In the genomic region with DNA sequence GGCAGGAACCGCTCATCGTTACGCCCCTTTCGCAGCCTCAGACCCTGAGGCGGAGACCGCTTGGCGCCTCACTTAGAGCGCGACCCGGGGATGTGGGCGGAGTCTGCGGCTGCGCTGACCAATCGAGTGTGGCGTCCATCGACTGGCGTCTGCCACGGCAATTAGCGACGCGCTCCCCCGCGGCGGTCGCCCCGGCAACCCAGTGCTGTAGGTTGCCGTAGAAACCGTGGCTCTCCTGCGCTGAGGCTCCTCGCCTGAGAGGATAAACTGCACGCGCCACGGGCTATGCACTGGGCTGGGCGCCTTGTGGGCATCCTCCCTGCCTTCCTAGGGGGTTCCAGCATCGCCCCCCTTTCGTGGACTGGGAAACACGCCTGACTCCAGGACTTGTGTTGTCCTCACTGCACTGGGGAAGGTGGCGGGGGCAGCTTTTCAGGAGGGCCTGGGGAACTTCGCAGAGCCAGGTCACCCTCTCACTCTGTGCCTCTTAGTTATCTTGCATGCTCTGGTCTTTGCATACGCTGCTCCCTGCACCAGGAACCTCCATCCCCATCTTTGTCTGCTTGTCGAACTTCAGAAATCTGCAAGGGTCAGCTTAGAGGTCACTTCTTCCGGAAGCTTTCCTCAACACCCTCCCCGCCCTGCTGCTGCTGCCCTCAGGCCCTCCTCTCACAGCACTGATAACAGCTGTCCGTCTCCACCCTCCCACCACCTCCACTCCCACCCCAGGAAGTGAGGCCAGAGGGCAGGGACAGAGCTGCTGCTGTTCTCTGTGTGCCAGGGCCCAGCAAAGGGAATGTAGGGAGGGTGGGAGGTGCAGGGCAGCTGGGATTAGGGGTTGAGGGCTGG, we compare ENCODE assay signal across 8 cellular contexts. TPM values are rescaled to one million over a fixed set of nuclear protein-coding genes. Genes with fewer than 3 reads are reported as not detected.
A peak's percentile ranks its signal among the peaks of the same experiment; 100 is the strongest.
DNase-seq lines count a peak whose midpoint lies in the region; ATAC-seq and TF ChIP-seq lines count a peak whose summit lies in the region.

No MANE protein-coding gene starts in this region.

- in situ Hi-C loops in GM23248 (cut with MboI), result no loop called here

- no peaks in the 10 kb centered on the region for H3K36me3 Mint-ChIP-seq in activated naive CD4-positive, alpha-beta T cell treated with anti-CD3 and anti-CD28 coated beads for 36 hours (ENCODE audit: low read depth)

- no peaks in the 10 kb centered on the region for H3K9me3 ChIP-seq in GM23248 (ENCODE audit: low read depth)
- no peaks in the 10 kb centered on the region for H3K9me3 ChIP-seq in MM.1S (replicated peaks; ENCODE audit: insufficient read depth, low read length)
- no peaks in the 10 kb centered on the region; the same call in 1 of the 2 replicates for H3K9me3 ChIP-seq in SJSA1 (replicated peaks)
- H3K9me3 ChIP-seq in gastroesophageal sphincter, result no peaks in the 10 kb centered on the region
- no peaks in the 10 kb centered on the region for H3K9me3 ChIP-seq in neutrophil
- H3K9me3 ChIP-seq in subcutaneous abdominal adipose tissue (ENCODE audit: control insufficient read depth in 5 of 5, low read length in 5 of 5), result no peaks in the 10 kb centered on the region

- H3K9me2 ChIP-seq in GM23248 (ENCODE audit: insufficient read depth) (no peaks in the 10 kb centered on the region), MM.1S (replicated peaks; ENCODE audit: insufficient read depth, low read length) (no peaks in the 10 kb centered on the region)

- H3K4me2 ChIP-seq in GM23248 (ENCODE audit: unreplicated experiment) (peak overlapping the region; percentile 79), MM.1S (ENCODE audit: low read depth, low read length) (peak overlapping the region; percentile 70)

- intact Hi-C loops in activated naive CD4-positive, alpha-beta T cell treated with anti-CD3 and anti-CD28 coated beads for 36 hours (cut with micrococcal nuclease), result loop anchor here (1.0 kb wide), 1 partner anchor 12 kb away; the partner anchor contains the start of gene THAP7

- ATAC-seq in gastroesophageal sphincter, result peak; percentile 97

- TF ChIP-seq CTCF in MM.1S (IDR thresholded peaks at IDR 0.05; ENCODE audit: low read length), result no peak
- no peak for TF ChIP-seq CTCF in gastroesophageal sphincter (IDR thresholded peaks at IDR 0.05)
- no peak for TF ChIP-seq CTCF in neutrophil (IDR thresholded peaks at IDR 0.05)

- H3K4me3 Mint-ChIP-seq in activated naive CD4-positive, alpha-beta T cell treated with anti-CD3 and anti-CD28 coated beads for 36 hours, result peak overlapping the region; percentile 74

- H3K9ac ChIP-seq in GM23248, result peak overlapping the region; percentile 83
- no peak overlapping the region for H3K9ac ChIP-seq in MM.1S (ENCODE audit: low read length)
- H3K9ac ChIP-seq in subcutaneous abdominal adipose tissue (ENCODE audit: low read length in 5 of 5), result peak overlapping the region in 3 of 5 donors; percentile 52 to 68 (median 56)

- TF ChIP-seq POLR2A in gastroesophageal sphincter (IDR thresholded peaks at IDR 0.05), result no peak

- no peak overlapping the region for H3K27ac Mint-ChIP-seq in activated naive CD4-positive, alpha-beta T cell treated with anti-CD3 and anti-CD28 coated beads for 36 hours

- 2 to 3% methylated on average over 34 to 44 of the region's 44 CpGs for WGBS in GM23248 (ENCODE audit: low coverage in 1 of 2, low lambda C conversion rate in 2 of 2, missing lambda C conversion rate in 2 of 2), 2 experiments
- WGBS in gastroesophageal sphincter (ENCODE audit: low coverage in 1 of 2), 2 donors, result 0% methylated on average over 4 of the region's 44 CpGs; no CpG with 5 or more reads in 1 of the 2 donors

- peak overlapping the region; percentile 80 for H3K27ac ChIP-seq in GM23248
- H3K27ac ChIP-seq in MM.1S (ENCODE audit: low read length), result no peak overlapping the region
- peak overlapping the region; percentile 55; the same call in 1 of the 2 replicates for H3K27ac ChIP-seq in SJSA1
- peak overlapping the region in 3 of 4 donors; percentile 78 to 88 (median 82) for H3K27ac ChIP-seq in gastroesophageal sphincter
- H3K27ac ChIP-seq in neutrophil, result no peak overlapping the region
- H3K27ac ChIP-seq in subcutaneous abdominal adipose tissue (ENCODE audit: low read depth, low read length), result no peak overlapping the region

- H3K4me3 ChIP-seq in GM23248 (peak overlapping the region; percentile 70), MM.1S (ENCODE audit: low read length) (peak overlapping the region; percentile 23; the same call in 1 of the 2 replicates), SJSA1 (peak overlapping the region; percentile 37), gastroesophageal sphincter (peak overlapping the region; percentile 21 to 55), neutrophil (ENCODE audit: low read depth in 1 of 2, low read length in 1 of 2) (peak overlapping the region; percentile 14 to 45), subcutaneous abdominal adipose tissue (ENCODE audit: low read depth in 1 of 5, low read length in 5 of 5) (peak overlapping the region; percentile 54 to 73 (median 65))

- CTCF ChIA-PET in activated naive CD4-positive, alpha-beta T cell treated with anti-CD3 and anti-CD28 coated beads for 36 hours (lab: Charles Lee), result interaction anchor here (1.2 to 2.3 kb wide), 2 partner anchors 9 to 88 kb away, joined by 3 to 5 read pairs; no protein-coding TSS in a partner anchor

- H3K27me3 Mint-ChIP-seq in activated naive CD4-positive, alpha-beta T cell treated with anti-CD3 and anti-CD28 coated beads for 36 hours (ENCODE audit: low read depth), result no peaks in the 10 kb centered on the region

- H3K79me2 ChIP-seq in GM23248 (ENCODE audit: insufficient read depth), result no peaks in the 10 kb centered on the region
- no peaks in the 10 kb centered on the region for H3K79me2 ChIP-seq in MM.1S (ENCODE audit: low read length)

- H2AFZ ChIP-seq in GM23248, result peak overlapping the region; percentile 80
- H2AFZ ChIP-seq in MM.1S (ENCODE audit: low read length), result no peak overlapping the region

- DNase-seq in DMS53 (lab: John Stamatoyannopoulos, UW), result peak; percentile 92
- DNase-seq in GM23248, result peak; percentile 98
- peak; percentile 79 for DNase-seq in MM.1S
- DNase-seq in SJSA1 (ENCODE audit: low read depth in 1 of 2, low spot score in 2 of 2), result peak; percentile 87 to 97
- peak; percentile 80 for DNase-seq in activated naive CD4-positive, alpha-beta T cell treated with anti-CD3 and anti-CD28 coated beads for 36 hours

- H3K36me3 ChIP-seq in GM23248 (ENCODE audit: low read depth) (no peaks in the 10 kb centered on the region), MM.1S (replicated peaks; ENCODE audit: insufficient read depth, low read length) (no peaks in the 10 kb centered on the region), SJSA1 (no peaks in the 10 kb centered on the region), gastroesophageal sphincter (no peaks in the 10 kb centered on the region), neutrophil (no peaks in the 10 kb centered on the region), subcutaneous abdominal adipose tissue (ENCODE audit: control insufficient read depth in 5 of 5, insufficient read depth in 5 of 5, low read length in 5 of 5) (no peaks in the 10 kb centered on the region)

- H3K4me1 Mint-ChIP-seq in activated naive CD4-positive, alpha-beta T cell treated with anti-CD3 and anti-CD28 coated beads for 36 hours (ENCODE audit: low read depth), result peaks cover 25% of the 10 kb centered on the region

- H3K9me3 Mint-ChIP-seq in activated naive CD4-positive, alpha-beta T cell treated with anti-CD3 and anti-CD28 coated beads for 36 hours, result no peaks in the 10 kb centered on the region

- H3K4me1 ChIP-seq in GM23248 (ENCODE audit: insufficient read depth) (peaks cover 19% of the 10 kb centered on the region), MM.1S (ENCODE audit: low read length) (no peaks in the 10 kb centered on the region; the same call in 1 of the 2 replicates), SJSA1 (replicated peaks) (peaks cover 22% of the 10 kb centered on the region), gastroesophageal sphincter (peaks cover 0 to 28% (median 21%) of the 10 kb centered on the region in 3 donors), neutrophil (ENCODE audit: control insufficient read depth in 1 of 2, insufficient read depth in 1 of 2, low read depth in 1 of 2, low read length in 1 of 2) (peaks cover 11 to 13% of the 10 kb centered on the region in 2 experiments), subcutaneous abdominal adipose tissue (ENCODE audit: control insufficient read depth in 5 of 5, insufficient read depth in 5 of 5, low read length in 5 of 5) (peaks cover 2 to 31% (median 23%) of the 10 kb centered on the region in 5 donors)

- no peak for TF ChIP-seq EP300 in gastroesophageal sphincter (IDR thresholded peaks at IDR 0.05)

- H4K20me1 ChIP-seq in GM23248 (ENCODE audit: insufficient read depth) (no peaks in the 10 kb centered on the region), MM.1S (ENCODE audit: insufficient read depth, low read length) (no peaks in the 10 kb centered on the region)

- H3F3A ChIP-seq in GM23248 (ENCODE audit: insufficient read depth) (no peaks in the 10 kb centered on the region), MM.1S (ENCODE audit: insufficient read depth, low read length) (no peaks in the 10 kb centered on the region)

- H3K27me3 ChIP-seq in GM23248 (replicated peaks; ENCODE audit: insufficient read depth), result no peaks in the 10 kb centered on the region
- H3K27me3 ChIP-seq in MM.1S (replicated peaks; ENCODE audit: insufficient read depth, low read length), result peaks cover 56% of the 10 kb centered on the region
- H3K27me3 ChIP-seq in SJSA1 (replicated peaks), result no peaks in the 10 kb centered on the region
- no peaks in the 10 kb centered on the region for H3K27me3 ChIP-seq in gastroesophageal sphincter
- H3K27me3 ChIP-seq in neutrophil, result peaks cover 54% of the 10 kb centered on the region
- H3K27me3 ChIP-seq in subcutaneous abdominal adipose tissue (ENCODE audit: control insufficient read depth in 5 of 5, insufficient read depth in 4 of 5, low read length in 5 of 5), result peaks cover 0 to 2% (median 0%) of the 10 kb centered on the region in 5 donors

RNA-seq across cellular contexts. Expression of gene P2RX6, which starts 0.5 kb away (rescaled TPM):
- total RNA-seq in GM23248 (2014; rRNA removed; shearing (Covaris generic)), result 1.6 TPM in 2 replicates
- 2.2 and 2.4 TPM in 2 replicates for polyA plus RNA-seq in GM23248 (2016; fragmentation: Nextera tagmentation; extraction: Ambion mirVana)
- 0.05 and 0.16 TPM in 2 replicates for total RNA-seq in SJSA1 (2014; rRNA removed; shearing (Covaris generic))
- total RNA-seq in activated naive CD4-positive, alpha-beta T cell treated with anti-CD3 and anti-CD28 coated beads for 36 hours, result under 1 TPM in 1 of 2 experiments, not detected in 1; 0.12 TPM
- total RNA-seq in gastroesophageal sphincter, result under 1 TPM in 3 of 4 donors, not detected in 1; 0.35 to 0.47 (median 0.40) TPM

RNA-seq across cellular contexts. Expression of gene THAP7, which starts 12.5 kb away (rescaled TPM):
- total RNA-seq in GM23248 (2014; rRNA removed; shearing (Covaris generic)), result 19.5 and 27.5 TPM in 2 replicates
- 32.5 and 34.0 TPM in 2 replicates for polyA plus RNA-seq in GM23248 (2016; fragmentation: Nextera tagmentation; extraction: Ambion mirVana)
- 49.0 and 51.1 TPM in 2 replicates for total RNA-seq in SJSA1 (2014; rRNA removed; shearing (Covaris generic))
- total RNA-seq in activated naive CD4-positive, alpha-beta T cell treated with anti-CD3 and anti-CD28 coated beads for 36 hours, result 10 to 100 TPM; 20.4 to 21.2 TPM
- total RNA-seq in gastroesophageal sphincter, result 10 to 100 TPM; 38.5 to 49.0 (median 42.5) TPM

RNA-seq across cellular contexts. Expression of gene SLC7A4, which starts 17.9 kb away (rescaled TPM):
- not detected in 2 replicates for total RNA-seq in GM23248 (2014; rRNA removed; shearing (Covaris generic))
- 0.13 TPM in 1 of 2 replicates, not detected in the other for polyA plus RNA-seq in GM23248 (2016; fragmentation: Nextera tagmentation; extraction: Ambion mirVana)
- not detected in 2 replicates for total RNA-seq in SJSA1 (2014; rRNA removed; shearing (Covaris generic))
- not detected for total RNA-seq in activated naive CD4-positive, alpha-beta T cell treated with anti-CD3 and anti-CD28 coated beads for 36 hours
- total RNA-seq in gastroesophageal sphincter, result 1 to 10 TPM in 1 of 4 donors, under 1 TPM in 3; 0.23 to 1.2 (median 0.37) TPM

RNA-seq across cellular contexts. Expression of gene LRRC74B, which starts 31.3 kb away (rescaled TPM):
- total RNA-seq in GM23248 (2014; rRNA removed; shearing (Covaris generic)), result under 0.01 TPM in 1 of 2 replicates, not detected in the other
- polyA plus RNA-seq in GM23248 (2016; fragmentation: Nextera tagmentation; extraction: Ambion mirVana), result not detected in 2 replicates
- not detected in 2 replicates for total RNA-seq in SJSA1 (2014; rRNA removed; shearing (Covaris generic))
- total RNA-seq in activated naive CD4-positive, alpha-beta T cell treated with anti-CD3 and anti-CD28 coated beads for 36 hours, result not detected
- not detected for total RNA-seq in gastroesophageal sphincter

RNA-seq across cellular contexts. Expression of gene LZTR1, which starts 32.3 kb away (rescaled TPM):
- 71.5 and 80.1 TPM in 2 replicates for total RNA-seq in GM23248 (2014; rRNA removed; shearing (Covaris generic))
- 26.8 and 29.7 TPM in 2 replicates for polyA plus RNA-seq in GM23248 (2016; fragmentation: Nextera tagmentation; extraction: Ambion mirVana)
- total RNA-seq in SJSA1 (2014; rRNA removed; shearing (Covaris generic)), result 15.9 and 21.9 TPM in 2 replicates
- 10 to 100 TPM; 23.1 to 27.4 TPM for total RNA-seq in activated naive CD4-positive, alpha-beta T cell treated with anti-CD3 and anti-CD28 coated beads for 36 hours
- total RNA-seq in gastroesophageal sphincter, result 10 to 100 TPM; 45.4 to 63.0 (median 53.4) TPM

Comparison
In these comparisons a context has a peak if more than half of its experiments do, and no peak if none do; other contexts are left out.
1. H3K27ac ChIP-seq: peak in GM23248 (single experiment), SJSA1 (single experiment) and gastroesophageal sphincter (3 of 4); none in MM.1S (single experiment), neutrophil (single experiment) and subcutaneous abdominal adipose tissue (single experiment).
2. Peak in every context shown above with its lines, with median percentiles within 50 percentile points of each other: DNase-seq and H3K4me3 ChIP-seq.